13 cellular contexts compared by ENCODE assay signal in the genomic region with DNA sequence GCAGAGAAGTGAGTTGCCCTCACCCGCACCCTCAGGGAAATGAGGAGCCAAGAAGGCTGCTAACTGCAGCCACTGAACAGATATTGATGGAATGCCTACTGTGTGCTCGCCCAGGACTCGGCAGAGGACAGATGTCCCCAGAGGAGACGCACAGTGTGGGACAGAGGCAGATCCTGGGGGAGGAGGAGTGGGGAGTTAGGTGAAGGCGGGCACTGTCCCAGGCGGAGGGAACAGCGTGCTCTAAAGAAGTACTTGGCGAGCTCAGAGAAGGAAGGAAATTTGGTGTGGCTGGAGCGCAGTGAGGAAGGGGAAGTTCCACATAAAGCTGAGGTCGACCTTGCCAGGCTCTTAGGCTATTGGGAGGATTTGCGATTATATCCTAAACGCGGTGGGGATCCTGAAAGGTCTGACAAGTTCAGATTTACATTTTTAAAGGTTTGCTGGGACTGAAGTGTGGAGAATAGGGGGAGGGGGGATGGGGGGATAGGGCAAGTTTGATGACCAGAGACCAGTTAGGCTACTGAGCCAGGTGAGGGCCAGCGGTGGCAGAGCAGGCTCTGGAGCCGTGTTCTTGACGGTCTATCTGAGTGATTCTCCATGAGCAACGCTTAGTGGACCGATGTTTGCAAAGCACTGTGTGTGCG. TPM values are rescaled to one million over a fixed set of nuclear protein-coding genes. Genes with fewer than 3 reads are reported as not detected.
DNase-seq lines count a peak whose midpoint lies in the region; ATAC-seq, FAIRE-seq and TF ChIP-seq lines count a peak whose summit lies in the region.
"Had no signal": no experiment of that assay in that cellular context is flagged by ENCODE, and none has a peak within 500 bp of the region (broad histone marks: within the 10 kb centered on the region; RNA-seq: fewer than 3 reads in every experiment).

No MANE protein-coding gene starts in this region.

- no peaks in the 10 kb centered on the region for H3K27me3 ChIP-seq in Panc1 (ENCODE audit: control insufficient read depth, insufficient read depth, low read length)
- H3K27me3 ChIP-seq in osteoblast (ENCODE audit: insufficient read depth, low read length): peaks cover 29% of the 10 kb centered on the region
- H3K27me3 ChIP-seq in PC-9 (ENCODE audit: insufficient read depth, low read depth): no peaks in the 10 kb centered on the region

- H2AFZ ChIP-seq in osteoblast (ENCODE audit: low read length) (no peak overlapping the region), PC-9 (no peak overlapping the region)

- no peak for FAIRE-seq in GM19239 (lab: Jason Lieb, UNC)

- H3K9me3 ChIP-seq in Panc1 (ENCODE audit: control insufficient read depth, insufficient read depth, low read depth, low read length) (no peaks in the 10 kb centered on the region), osteoblast (ENCODE audit: low read depth, low read length) (no peaks in the 10 kb centered on the region), PC-9 (ENCODE audit: insufficient read depth, low read depth) (no peaks in the 10 kb centered on the region)
- H3K9me3 ChIP-seq: stomach had no signal

- H3K79me2 ChIP-seq in osteoblast (ENCODE audit: insufficient read depth, low read length) (no peaks in the 10 kb centered on the region), PC-9 (ENCODE audit: low read depth) (no peaks in the 10 kb centered on the region)

- H3K27ac ChIP-seq in Panc1 (ENCODE audit: low read length): no peak overlapping the region
- H3K27ac ChIP-seq in osteoblast (ENCODE audit: low read depth, low read length): no peak overlapping the region
- no peak overlapping the region for H3K27ac ChIP-seq in PC-9
- H3K27ac ChIP-seq: KMS-11 had no signal

- no peak for TF ChIP-seq CTCF in Panc1 (IDR thresholded peaks at IDR 0.05)
- TF ChIP-seq CTCF in osteoblast (IDR thresholded peaks at IDR 0.05; ENCODE audit: extremely low read depth, low read depth, low read length): no peak
- TF ChIP-seq CTCF in PC-9 (conservative IDR thresholded peaks at IDR 0.05): no peak

- CTCF ChIA-PET in Panc1 (lab: Charles Lee) (no interaction called here), PC-9 (lab: Charles Lee) (no interaction called here)

- DNase-seq in CMK (ENCODE audit: low read depth) (peak; percentile 27), Panc1 (ENCODE audit: low read depth, low spot score) (no peak), osteoblast (ENCODE audit: insufficient read length, low spot score, missing footprints) (peak; percentile 66), T-helper 9 cell (no peak), GM19239 (ENCODE audit: insufficient read length, low spot score) (no peak), NCI-H1436 (lab: John Stamatoyannopoulos, UW) (no peak), PC-9 (no peak)
- DNase-seq: CD8-positive, alpha-beta memory T cell; foreskin melanocyte; stomach; T-helper 1 cell had no signal

- intact Hi-C loops in Panc1 (cut with micrococcal nuclease; ENCODE audit: unreplicated experiment) (no loop called here), PC-9 (cut with micrococcal nuclease; ENCODE audit: unreplicated experiment) (no loop called here)

- POLR2A ChIA-PET in Panc1 (lab: Charles Lee): interaction anchor here (0.6 kb wide), 2 partner anchors 11 to 13 kb away, joined by 4 to 12 read pairs; no protein-coding TSS in a partner anchor
- POLR2A ChIA-PET in PC-9 (lab: Charles Lee; ENCODE audit: unreplicated experiment): no interaction called here

- peaks cover 9% of the 10 kb centered on the region; the same call in 1 of the 2 replicates for H3F3A ChIP-seq in PC-9 (ENCODE audit: insufficient read depth, low read depth)

- in situ Hi-C loops in Panc1 (cut with HindIII; ENCODE audit: low pct_unique_long_range_greater_than_20kb, low sequenced_read_pairs): no loop called here

- H4K20me1 ChIP-seq in osteoblast (ENCODE audit: insufficient read depth, low read length): no peaks in the 10 kb centered on the region
- no peaks in the 10 kb centered on the region for H4K20me1 ChIP-seq in PC-9 (ENCODE audit: insufficient read depth)

- BruUV-seq in Panc1 (replicated peaks; lab: Mats Ljungman, UMichigan) (no TSS peak), PC-9 (replicated peaks; lab: Mats Ljungman, UMichigan) (no TSS peak)

- H3K9me2 ChIP-seq in PC-9 (ENCODE audit: insufficient read depth): no peaks in the 10 kb centered on the region

- H3K4me1 ChIP-seq in Panc1 (ENCODE audit: control insufficient read depth, insufficient read depth, low read length) (no peaks in the 10 kb centered on the region), osteoblast (ENCODE audit: insufficient read depth, low read length) (peaks cover 4% of the 10 kb centered on the region), PC-9 (replicated peaks; ENCODE audit: insufficient read depth) (no peaks in the 10 kb centered on the region)

- H3K4me2 ChIP-seq in osteoblast (ENCODE audit: insufficient read depth, low read length) (peak overlapping the region; percentile 39), PC-9 (no peak overlapping the region)
- H3K4me2 ChIP-seq: KMS-11 had no signal

- ATAC-seq in Panc1 (peak; percentile 53; the same call in 1 of the 2 replicates), esophagus mucosa (peak; percentile 26)

- H3K4me3 ChIP-seq in Panc1 (ENCODE audit: low read depth in 2 of 2, low read length in 2 of 2): no peak overlapping the region
- no peak overlapping the region for H3K4me3 ChIP-seq in osteoblast (ENCODE audit: insufficient read depth, low read length)
- no peak overlapping the region for H3K4me3 ChIP-seq in PC-9
- H3K4me3 ChIP-seq: stomach had no signal

- no peaks in the 10 kb centered on the region for H3K36me3 ChIP-seq in Panc1 (ENCODE audit: control insufficient read depth, insufficient read depth, low read length)
- no peaks in the 10 kb centered on the region for H3K36me3 ChIP-seq in osteoblast (ENCODE audit: insufficient read depth, low read length)
- no peaks in the 10 kb centered on the region for H3K36me3 ChIP-seq in PC-9 (ENCODE audit: low read depth)

RNA-seq across cellular contexts. Expression of gene CERCAM, which starts 23.6 kb away (rescaled TPM):
- 11.3 TPM for total RNA-seq in Panc1 (2021; ENCODE audit: unreplicated experiment)
- polyA plus RNA-seq in Panc1 (2012; ENCODE audit: insufficient read length): 22.5 TPM
- total RNA-seq in esophagus mucosa: 5.5 TPM
- total RNA-seq in osteoblast: 186 and 195 TPM in 2 replicates
- 87.2 and 111 TPM in 2 replicates for total RNA-seq in PC-9 (2021)

RNA-seq across cellular contexts. Expression of gene URM1, which starts 25.9 kb away (rescaled TPM):
- 45.4 TPM for total RNA-seq in Panc1 (2021; ENCODE audit: unreplicated experiment)
- 37.8 TPM for polyA plus RNA-seq in Panc1 (2012; ENCODE audit: insufficient read length)
- 38.5 TPM for total RNA-seq in esophagus mucosa
- total RNA-seq in osteoblast: 29.2 and 35.1 TPM in 2 replicates
- 98.1 and 101 TPM in 2 replicates for total RNA-seq in PC-9 (2021)

RNA-seq across cellular contexts. Expression of gene SLC27A4, which starts 56.8 kb away (rescaled TPM):
- total RNA-seq in Panc1 (2021; ENCODE audit: unreplicated experiment): 20.3 TPM
- polyA plus RNA-seq in Panc1 (2012; ENCODE audit: insufficient read length): 22.5 TPM
- total RNA-seq in esophagus mucosa: 58.8 TPM
- total RNA-seq in osteoblast: 21.4 and 23.0 TPM in 2 replicates
- 27.3 and 30.4 TPM in 2 replicates for total RNA-seq in PC-9 (2021)

RNA-seq across cellular contexts. Expression of gene ODF2, which starts 58.7 kb away (rescaled TPM):
- total RNA-seq in Panc1 (2021; ENCODE audit: unreplicated experiment) (36.8 TPM), esophagus mucosa (14.5 TPM), osteoblast (25.9 and 26.4 TPM in 2 replicates), PC-9 (2021) (49.4 and 58.2 TPM in 2 replicates)
- polyA plus RNA-seq in Panc1 (2012; ENCODE audit: insufficient read length): 36.0 TPM

Comparison
In these comparisons a context has a peak if more than half of its experiments do, and no peak if none do; other contexts are left out.
1. DNase-seq: peak in CMK (single experiment) and osteoblast (single experiment); none in Panc1 (single experiment), T-helper 9 cell (single experiment), GM19239 (single experiment), NCI-H1436 (single experiment) and PC-9 (0 of 2).